In the genomic region with DNA sequence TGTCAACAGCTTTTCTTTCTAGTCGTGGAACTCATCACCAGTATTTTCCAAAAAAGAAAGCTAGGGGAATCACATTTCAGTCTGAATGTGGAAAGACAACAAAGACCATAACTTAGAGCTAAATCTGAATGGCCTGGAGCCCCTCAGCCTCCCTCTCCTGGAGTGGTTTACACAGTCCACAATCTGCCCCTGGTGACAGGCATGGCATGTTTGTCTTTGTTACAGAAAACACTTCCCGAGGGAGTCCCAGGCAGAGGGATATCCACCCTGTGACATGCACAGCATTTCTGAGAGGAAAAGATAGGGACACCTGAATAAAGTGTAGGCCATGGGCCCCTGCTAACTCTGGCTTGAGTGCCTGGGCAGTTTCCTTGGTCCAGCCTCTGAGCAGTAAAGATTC, we compare ENCODE assay signal across 27 cellular contexts. TPM values are rescaled to one million over a fixed set of nuclear protein-coding genes. Genes with fewer than 3 reads are reported as not detected.
DNase-seq lines count a peak whose midpoint lies in the region; ATAC-seq and TF ChIP-seq lines count a peak whose summit lies in the region.
"Had no signal": no experiment of that assay in that cellular context is flagged by ENCODE, and none has a peak within 500 bp of the region (broad histone marks: within the 10 kb centered on the region; RNA-seq: fewer than 3 reads in every experiment).

No MANE protein-coding gene starts in this region.

- no peak for ATAC-seq in psoas muscle
- ATAC-seq: heart left ventricle had no signal

- TF ChIP-seq CTCF in psoas muscle (IDR thresholded peaks at IDR 0.05) (no peak), spleen (IDR thresholded peaks at IDR 0.05 in 8 of 11, conservative IDR thresholded peaks at IDR 0.05 in 3 of 11) (no peak)

- no peaks in the 10 kb centered on the region for H3K36me3 ChIP-seq in psoas muscle (ENCODE audit: insufficient read depth in 1 of 2, low read depth in 1 of 2)
- no peaks in the 10 kb centered on the region for H3K36me3 ChIP-seq in spleen
- H3K36me3 ChIP-seq: colonic mucosa, heart left ventricle, SJCRH30 had no signal

- H3K4me3 ChIP-seq in psoas muscle (no peak overlapping the region), spleen (no peak overlapping the region)
- H3K4me3 ChIP-seq: colonic mucosa, heart left ventricle, SJCRH30, smooth muscle cell had no signal

- H3K27me3 ChIP-seq in psoas muscle (ENCODE audit: insufficient read depth in 3 of 3, low read length in 2 of 3) (no peaks in the 10 kb centered on the region), spleen (replicated peaks in 1 of 7) (peaks cover 0 to 36% (median 15%) of the 10 kb centered on the region in 7 donors)
- H3K27me3 ChIP-seq: colonic mucosa, SJCRH30 had no signal

- H3K9me3 ChIP-seq in psoas muscle (no peaks in the 10 kb centered on the region), spleen (no peaks in the 10 kb centered on the region)
- H3K9me3 ChIP-seq: colonic mucosa, SJCRH30 had no signal

- H3K4me1 ChIP-seq in psoas muscle, result peaks cover 14% of the 10 kb centered on the region
- peaks cover 0 to 31% (median 13%) of the 10 kb centered on the region in 6 donors for H3K4me1 ChIP-seq in spleen
- H3K4me1 ChIP-seq: colonic mucosa had no signal

- TF ChIP-seq POLR2A in spleen (IDR thresholded peaks at IDR 0.05), result no peak

- H3K27ac ChIP-seq in psoas muscle (peak overlapping the region; percentile 9), spleen (no peak overlapping the region)
- H3K27ac ChIP-seq: C4-2B, colonic mucosa, SJCRH30 had no signal

- intact Hi-C loops in psoas muscle (cut with DNase I), result loop anchor here (5.0 kb wide), 1 partner anchor 79 kb away; a partner anchor contains a TSS
- intact Hi-C loops in spleen (cut with DNase I; ENCODE audit: low total_unique reads), result no loop called here

- DNase-seq in ELF-1 (ENCODE audit: low read depth, low spot score) (peak; percentile 9), HuH-7 (ENCODE audit: low spot score) (peak; percentile 30), left kidney (ENCODE audit: low read depth, low spot score) (peak; percentile 72), psoas muscle (no peak), NCI-H1048 (lab: John Stamatoyannopoulos, UW) (no peak), spleen (no peak), LoVo (ENCODE audit: low spot score) (no peak)
- DNase-seq: activated CD4-positive, alpha-beta memory T cell treated with anti-CD3 and anti-CD28 coated beads for 36 hours; activated CD8-positive, alpha-beta memory T cell treated with anti-CD3 and anti-CD28 coated beads, Interleukin-2, amount 50 U/mL, for 4 hours; activated naive CD4-positive, alpha-beta T cell treated with anti-CD3 and anti-CD28 coated beads, Interleukin-2, amount 50 U/mL, for 16 hours; amniotic stem cell; colonic mucosa; effector memory CD4-positive, alpha-beta T cell; EL; erythroblast; HCEC 1CT; heart left ventricle; KG1; kidney glomerular epithelial cell; MM.1S; NCI-H2171; NCI-H526; SJCRH30; stimulated activated CD4-positive, alpha-beta T cell treated with anti-CD3 and anti-CD28 coated beads, Interleukin-2, amount 100 ng/mL, for 24 hours; T-helper 1 cell had no signal

- 40 to 66% (median 44%) methylated on average over 2 of the region's 2 CpGs for WGBS in psoas muscle, 3 donors
- WGBS in spleen, 5 donors, result 70 to 87% (median 80%) methylated on average over 2 of the region's 2 CpGs

RNA-seq across cellular contexts. Expression of a gene that starts 3.1 kb away (rescaled TPM):
- 100 to 1,000 TPM in 1 of 4 donors, 10 to 100 TPM in 3; 12.3 to 158 (median 30.2) TPM for total RNA-seq in psoas muscle
- polyA plus RNA-seq in psoas muscle, result 10 to 100 TPM; 22.1 to 39.5 (median 27.5) TPM
- 10 to 100 TPM; 13.2 to 46.7 (median 36.1) TPM for total RNA-seq in spleen
- 1 to 10 TPM; 3.0 to 9.4 (median 5.0) TPM for polyA plus RNA-seq in spleen

Comparison
In these comparisons a context has a peak if more than half of its experiments do, and no peak if none do; other contexts are left out.
1. DNase-seq: peak in ELF-1 (single experiment), HuH-7 (single experiment) and left kidney (single experiment); none in psoas muscle (0 of 2), NCI-H1048 (single experiment), spleen (single experiment) and LoVo (single experiment).